In genomic region chr7:98138679-98139078, GRCh38 we compare ENCODE assay signal across 5 cellular contexts.
"Had no signal": no experiment of that assay in that cellular context is flagged by ENCODE, and none has a peak within 500 bp of the region (broad histone marks: within the 10 kb centered on the region; RNA-seq: fewer than 3 reads in every experiment).

No MANE protein-coding gene starts in this region.

- DNase-seq: H9, HCEC 1CT had no signal

- H3K4me3 Mint-ChIP-seq: GM23338, H9 had no signal

- H3K9me3 Mint-ChIP-seq: GM23338, H9, IgD-negative memory B cell had no signal

- H3K27ac ChIP-seq: HL-60 had no signal

- H3K4me3 ChIP-seq: GM23338 had no signal

- H3K27ac Mint-ChIP-seq: GM23338, IgD-negative memory B cell had no signal
